ENCODE assay signal across 8 cellular contexts in the genomic region with DNA sequence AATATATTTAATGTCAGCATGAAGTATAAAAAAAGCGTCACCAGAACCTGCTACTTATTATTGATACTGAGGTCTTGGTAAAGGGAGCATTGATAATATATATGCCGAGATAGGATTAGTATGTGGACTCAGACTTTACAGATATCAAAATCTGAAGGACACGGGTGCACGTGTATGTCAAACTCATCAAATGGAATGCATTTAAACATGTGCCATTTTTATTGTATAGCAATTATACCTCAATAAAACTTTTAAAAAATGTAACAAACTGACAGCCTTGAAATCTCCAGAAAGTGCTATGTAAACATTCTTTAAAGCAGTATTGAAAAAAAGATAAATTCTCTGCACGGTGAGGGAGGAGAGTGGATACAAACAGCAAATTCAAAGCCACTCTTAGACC.
A peak's percentile ranks its signal among the peaks of the same experiment; 100 is the strongest.
DNase-seq lines count a peak whose midpoint lies in the region; FAIRE-seq and TF ChIP-seq lines count a peak whose summit lies in the region.

No MANE protein-coding gene starts in this region.

- FAIRE-seq in H1 (lab: Jason Lieb, UNC), result no peak

- H3K9me3 Mint-ChIP-seq in CD14-positive monocyte, result peaks cover 0 to 3% (median 0%) of the 10 kb centered on the region in 7 donors
- H3K9me3 Mint-ChIP-seq in neural progenitor cell, result no peaks in the 10 kb centered on the region

- H3K79me1 ChIP-seq in H1 (ENCODE audit: low read depth, low read length), result peaks cover 5% of the 10 kb centered on the region; the same call in 1 of the 2 replicates

- peak overlapping the region; percentile 53; the same call in 1 of the 2 replicates for H2AFZ ChIP-seq in MM.1S (ENCODE audit: low read length)
- no peak overlapping the region for H2AFZ ChIP-seq in H1 (ENCODE audit: low read length)
- peak overlapping the region; percentile 26 for H2AFZ ChIP-seq in neural progenitor cell (replicated peaks)

- H3K79me2 ChIP-seq in MM.1S (ENCODE audit: low read length) (peaks cover 53% of the 10 kb centered on the region), H1 (ENCODE audit: control insufficient read depth in 1 of 2, insufficient read depth in 2 of 2, low read length in 2 of 2) (peaks cover 0 to 54% of the 10 kb centered on the region in 2 experiments; a peak in 3 of 4 replicates), neural progenitor cell (ENCODE audit: low read depth) (peaks cover 57% of the 10 kb centered on the region)

- TF ChIP-seq CTCF in CD14-positive monocyte (IDR thresholded peaks at IDR 0.05) (no peak), MM.1S (IDR thresholded peaks at IDR 0.05; ENCODE audit: low read length) (no peak), H1 (IDR thresholded peaks at IDR 0.05; ENCODE audit: control extremely low read depth in 1 of 3, insufficient read depth in 1 of 3, low read depth in 1 of 3, low read length in 3 of 3) (no peak), neural progenitor cell (IDR thresholded peaks at IDR 0.05) (no peak)

- H3K36me3 Mint-ChIP-seq in CD14-positive monocyte (no peaks in the 10 kb centered on the region), neural progenitor cell (no peaks in the 10 kb centered on the region)

- no peak for TF ChIP-seq POLR2A in H1 (IDR thresholded peaks at IDR 0.05; ENCODE audit: control extremely low read depth in 1 of 2, low read depth in 2 of 2, low read length in 2 of 2)

- H3K4me3 ChIP-seq in MM.1S (ENCODE audit: low read length) (peak overlapping the region; percentile 83), H1 (ENCODE audit: extremely low read depth in 1 of 4, insufficient read depth in 2 of 4, low read depth in 3 of 4, low read length in 4 of 4) (peak overlapping the region; percentile 70 to 93 (median 85)), neural progenitor cell (peak overlapping the region; percentile 81)

- no peak overlapping the region for H4K91ac ChIP-seq in H1 (replicated peaks; ENCODE audit: insufficient read length, low read length)

- no peak overlapping the region for H3K18ac ChIP-seq in H1 (ENCODE audit: extremely low read depth, low read length)

- H3K27ac Mint-ChIP-seq in CD14-positive monocyte, result peak overlapping the region in 6 of 7 donors; percentile 97 to 99 (median 98)
- H3K27ac Mint-ChIP-seq in neural progenitor cell, result peak overlapping the region; percentile 95

- H3K4me3 Mint-ChIP-seq in CD14-positive monocyte (peak overlapping the region; percentile 96 to 98), neural progenitor cell (peak overlapping the region; percentile 98)

- no peaks in the 10 kb centered on the region for H3K9me2 ChIP-seq in MM.1S (replicated peaks; ENCODE audit: insufficient read depth, low read length)

- H4K5ac ChIP-seq in H1 (ENCODE audit: insufficient read length, low read depth, low read length), result no peak overlapping the region

- no peak overlapping the region for H2BK20ac ChIP-seq in H1 (ENCODE audit: low read length)

- H2BK5ac ChIP-seq in H1 (ENCODE audit: low read depth, low read length), result no peak overlapping the region

- peak overlapping the region; percentile 71 for H3K9ac ChIP-seq in MM.1S (ENCODE audit: low read length)
- peak overlapping the region; percentile 65 to 86 (median 82) for H3K9ac ChIP-seq in H1 (replicated peaks in 1 of 4; ENCODE audit: extremely low read depth in 1 of 4, low read depth in 3 of 4, low read length in 3 of 4)
- peak overlapping the region; percentile 75 for H3K9ac ChIP-seq in neural progenitor cell

- no peak overlapping the region for H3K4ac ChIP-seq in H1 (replicated peaks; ENCODE audit: insufficient read length, low read depth, low read length)

- no peak overlapping the region for H2AK5ac ChIP-seq in H1 (ENCODE audit: low read depth, low read length)

- H3K27me3 Mint-ChIP-seq in CD14-positive monocyte (ENCODE audit: low read depth in 3 of 3) (no peaks in the 10 kb centered on the region), neural progenitor cell (ENCODE audit: insufficient read depth, low read depth) (peaks cover 2% of the 10 kb centered on the region)

- H2BK12ac ChIP-seq in H1 (ENCODE audit: low read depth, low read length), result no peak overlapping the region

- intact Hi-C loops in CD14-positive monocyte (cut with micrococcal nuclease), result loop anchor here in 1 of 2 donors (10.0 kb wide), 1 partner anchor 1547 kb away; no protein-coding TSS in a partner anchor

- POLR2A ChIA-PET in H1 (lab: Charles Lee; ENCODE audit: partially characterized antibody), result interaction anchor here (0.7 to 1.5 kb wide), 8 partner anchors 9 to 174 kb away, joined by 3 to 6 read pairs (median 4); no protein-coding TSS in a partner anchor

- H2BK120ac ChIP-seq in H1 (replicated peaks; ENCODE audit: low read depth, low read length), result no peak overlapping the region

- H3K27me3 ChIP-seq in MM.1S (replicated peaks; ENCODE audit: insufficient read depth, low read length), result no peaks in the 10 kb centered on the region
- no peaks in the 10 kb centered on the region for H3K27me3 ChIP-seq in H1 (replicated peaks in 1 of 4; ENCODE audit: control insufficient read depth in 3 of 4, extremely low read depth in 1 of 4, insufficient read depth in 3 of 4, low read length in 3 of 4)
- H3K27me3 ChIP-seq in neural progenitor cell, result no peaks in the 10 kb centered on the region

- CTCF ChIA-PET in H1 (lab: Charles Lee; ENCODE audit: partially characterized antibody), result no interaction called here

- H3F3A ChIP-seq in MM.1S (ENCODE audit: insufficient read depth, low read length), result 0 out of 2 replicates have a peak, but pooled peaks cover 3% of the 10 kb centered on the region
- H3F3A ChIP-seq in neural progenitor cell (ENCODE audit: low read depth), result peaks cover 12% of the 10 kb centered on the region

- H3K27ac ChIP-seq in MM.1S (ENCODE audit: low read length) (peak overlapping the region; percentile 99; the same call in 1 of the 2 replicates), H1 (ENCODE audit: low read depth, low read length) (no peak overlapping the region), neural progenitor cell (no peak overlapping the region)

- H3K4me1 Mint-ChIP-seq in CD14-positive monocyte (peaks cover 12% of the 10 kb centered on the region), neural progenitor cell (peaks cover 15% of the 10 kb centered on the region)

- H3K23ac ChIP-seq in H1 (ENCODE audit: insufficient read length), result no peak overlapping the region

- H4K20me1 ChIP-seq in MM.1S (ENCODE audit: insufficient read depth, low read length) (no peaks in the 10 kb centered on the region), H1 (replicated peaks in 1 of 2; ENCODE audit: control insufficient read depth in 1 of 2, insufficient read depth in 2 of 2, low read length in 2 of 2) (peaks cover 1 to 2% of the 10 kb centered on the region in 2 experiments), neural progenitor cell (ENCODE audit: low read depth) (peaks cover 23% of the 10 kb centered on the region)

- no peak overlapping the region for H3K14ac ChIP-seq in H1 (ENCODE audit: insufficient read length)

- H4K8ac ChIP-seq in H1 (ENCODE audit: extremely low read depth, insufficient read depth, low read length), result no peak overlapping the region

- peaks cover 3% of the 10 kb centered on the region; the same call in 1 of the 2 replicates for H3K23me2 ChIP-seq in H1 (ENCODE audit: low read depth, low read length)

- H3K4me2 ChIP-seq in MM.1S (ENCODE audit: low read depth, low read length), result peak overlapping the region; percentile 78
- H3K4me2 ChIP-seq in H1 (ENCODE audit: insufficient read depth in 1 of 2, low read depth in 2 of 2, low read length in 2 of 2), result peak overlapping the region; percentile 69 to 78
- H3K4me2 ChIP-seq in neural progenitor cell, result peak overlapping the region; percentile 90

- H3K9me3 ChIP-seq in MM.1S (replicated peaks; ENCODE audit: insufficient read depth, low read length) (no peaks in the 10 kb centered on the region), H1 (ENCODE audit: insufficient read depth in 2 of 2, low read depth in 1 of 2, low read length in 1 of 2) (no peaks in the 10 kb centered on the region), neural progenitor cell (ENCODE audit: low read depth) (no peaks in the 10 kb centered on the region)

- DNase-seq in CD14-positive monocyte (ENCODE audit: low spot score) (no peak), MM.1S (no peak), H1 (ENCODE audit: low read depth in 1 of 2, low spot score in 2 of 2) (no peak), neural progenitor cell (ENCODE audit: low spot score) (no peak), COLO829 (ENCODE audit: low spot score) (no peak), midbrain (lab: John Stamatoyannopoulos, UW) (no peak), NCI-H524 (lab: John Stamatoyannopoulos, UW) (no peak), C1 segment of cervical spinal cord (lab: John Stamatoyannopoulos, UW) (no peak)

- H3K4me1 ChIP-seq in MM.1S (ENCODE audit: low read length) (0 out of 2 replicates have a peak, but pooled peaks cover 6% of the 10 kb centered on the region), H1 (replicated peaks in 1 of 4; ENCODE audit: control insufficient read depth in 3 of 4, insufficient read depth in 4 of 4, low read length in 3 of 4) (peaks cover 0 to 2% (median under 1%) of the 10 kb centered on the region in 4 experiments; a peak in 2 of 7 replicates), neural progenitor cell (peaks cover 8% of the 10 kb centered on the region)

- no peak for TF ChIP-seq RAD21 in H1 (IDR thresholded peaks at IDR 0.05 in 1 of 2, conservative IDR thresholded peaks at IDR 0.05 in 1 of 2; ENCODE audit: low read depth in 2 of 2, low read length in 2 of 2)

- 34% methylated on average over 5 of the region's 5 CpGs; no CpG with 5 or more reads in 1 of the 2 experiments for WGBS in H1 (ENCODE audit: extremely low coverage in 1 of 2, insufficient coverage in 1 of 2, insufficient read length in 1 of 2, insufficient replicate concordance in 2 of 2, low coverage in 1 of 2, low lambda C conversion rate in 2 of 2, missing lambda C conversion rate in 1 of 2), 2 experiments

- TF ChIP-seq EP300 in H1 (IDR thresholded peaks at IDR 0.05; ENCODE audit: borderline replicate concordance in 1 of 2, low read depth in 2 of 2, low read length in 2 of 2), result no peak

- H2BK15ac ChIP-seq in H1 (ENCODE audit: low read length), result no peak overlapping the region

- H3K36me3 ChIP-seq in MM.1S (replicated peaks; ENCODE audit: insufficient read depth, low read length) (no peaks in the 10 kb centered on the region), H1 (ENCODE audit: control insufficient read depth in 2 of 4, insufficient read depth in 4 of 4, low read length in 3 of 4) (no peaks in the 10 kb centered on the region), neural progenitor cell (no peaks in the 10 kb centered on the region)

- H3K56ac ChIP-seq in H1 (replicated peaks; ENCODE audit: insufficient read length, low read depth, low read length), result peak overlapping the region; percentile 92

TF ChIP-seq in H1, 55 proteins besides CTCF, POLR2A, EP300 and RAD21:
- TF ChIP-seq SIN3A (conservative IDR thresholded peaks at IDR 0.05 in 1 of 2, IDR thresholded peaks at IDR 0.05 in 1 of 2; ENCODE audit: low read depth in 1 of 2, low read length in 2 of 2) (0 out of 4 replicates have a peak, but pooled peaks of 1 of the 2 experiments have one; percentile 14), POLR2AphosphoS5 (IDR thresholded peaks at IDR 0.05; ENCODE audit: low read depth, low read length) (no peak), TCF12 (IDR thresholded peaks at IDR 0.05; ENCODE audit: low read depth, low read length) (no peak), SAP30 (IDR thresholded peaks at IDR 0.05; ENCODE audit: insufficient read depth, insufficient replicate concordance, low read length) (peak; percentile 10)
TF ChIP-seq in H1: peak in this region for 2.
